In genomic region chr13:113187905-113188595, GRCh38 we compare ENCODE assay signal across 12 cellular contexts. TPM values are rescaled to one million over a fixed set of nuclear protein-coding genes. Genes with fewer than 3 reads are reported as not detected.
A peak's percentile ranks its signal among the peaks of the same experiment; 100 is the strongest.
DNase-seq lines count a peak whose midpoint lies in the region; ATAC-seq, FAIRE-seq and TF ChIP-seq lines count a peak whose summit lies in the region.
"Had no signal": no experiment of that assay in that cellular context is flagged by ENCODE, and none has a peak within 500 bp of the region (broad histone marks: within the 10 kb centered on the region; RNA-seq: fewer than 3 reads in every experiment).

No MANE protein-coding gene starts in this region.

- H3K27ac Mint-ChIP-seq in natural killer cell, result peak overlapping the region in 1 of 2 donors; percentile 99
- H3K27ac Mint-ChIP-seq in natural killer cell treated with Interleukin-12 subunit alpha and Interleukin-12 subunit beta and Interleukin-15 and Interleukin-18, amount 100 ng/mL, for 72 hours, result peak overlapping the region in 1 of 2 donors; percentile 68
- H3K27ac Mint-ChIP-seq in naive thymus-derived CD4-positive, alpha-beta T cell, result peak overlapping the region in 3 of 9 donors; percentile 20 to 94 (median 52)
- H3K27ac Mint-ChIP-seq: mesothelial cell of epicardium had no signal

- no peaks in the 10 kb centered on the region for H3K9me3 ChIP-seq in RWPE2 (ENCODE audit: severe bottlenecking)
- no peaks in the 10 kb centered on the region for H3K9me3 ChIP-seq in naive thymus-derived CD4-positive, alpha-beta T cell (ENCODE audit: control insufficient read depth in 2 of 3, low read length in 3 of 3)
- no peaks in the 10 kb centered on the region for H3K9me3 ChIP-seq in prostate gland

- WGBS in prostate gland, result 88% methylated on average over 21 of the region's 21 CpGs

- CTCF ChIA-PET in naive thymus-derived CD4-positive, alpha-beta T cell (lab: Charles Lee), result interaction anchor here (0.5 kb wide), 1 partner anchor 201 kb away, joined by 3 read pairs; no protein-coding TSS in a partner anchor

- peaks cover 0 to 2% of the 10 kb centered on the region in 2 donors for H3K27me3 Mint-ChIP-seq in natural killer cell (ENCODE audit: low read depth in 2 of 2)
- no peaks in the 10 kb centered on the region for H3K27me3 Mint-ChIP-seq in natural killer cell treated with Interleukin-12 subunit alpha and Interleukin-12 subunit beta and Interleukin-15 and Interleukin-18, amount 100 ng/mL, for 72 hours
- H3K27me3 Mint-ChIP-seq in naive thymus-derived CD4-positive, alpha-beta T cell, result no peaks in the 10 kb centered on the region

- H3K36me3 ChIP-seq in RWPE2 (ENCODE audit: low read depth) (peaks cover 89% of the 10 kb centered on the region), prostate gland (no peaks in the 10 kb centered on the region)
- peaks cover 5 to 47% (median 7%) of the 10 kb centered on the region in 3 experiments for H3K36me3 ChIP-seq in naive thymus-derived CD4-positive, alpha-beta T cell (ENCODE audit: control insufficient read depth in 2 of 3, insufficient read depth in 3 of 3, low read length in 3 of 3)

- no peak for TF ChIP-seq POLR2A in prostate gland (IDR thresholded peaks at IDR 0.05)

- peak overlapping the region; percentile 78 for H3K27ac ChIP-seq in RWPE2 (ENCODE audit: poor library complexity, severe bottlenecking)
- no peak overlapping the region for H3K27ac ChIP-seq in naive thymus-derived CD4-positive, alpha-beta T cell (ENCODE audit: low read depth, low read length)
- H3K27ac ChIP-seq in prostate gland, result no peak overlapping the region

- no peaks in the 10 kb centered on the region for H3K9me3 Mint-ChIP-seq in natural killer cell
- no peaks in the 10 kb centered on the region for H3K9me3 Mint-ChIP-seq in natural killer cell treated with Interleukin-12 subunit alpha and Interleukin-12 subunit beta and Interleukin-15 and Interleukin-18, amount 100 ng/mL, for 72 hours
- no peaks in the 10 kb centered on the region for H3K9me3 Mint-ChIP-seq in naive thymus-derived CD4-positive, alpha-beta T cell
- H3K9me3 Mint-ChIP-seq: mesothelial cell of epicardium had no signal

- H3K27me3 ChIP-seq in RWPE2 (ENCODE audit: insufficient read depth, poor library complexity, severe bottlenecking) (no peaks in the 10 kb centered on the region), prostate gland (replicated peaks; ENCODE audit: insufficient read depth) (no peaks in the 10 kb centered on the region)
- H3K27me3 ChIP-seq in naive thymus-derived CD4-positive, alpha-beta T cell (ENCODE audit: control insufficient read depth in 2 of 2, insufficient read depth in 2 of 2, low read length in 2 of 2), result no peaks in the 10 kb centered on the region

- H3K4me3 Mint-ChIP-seq in natural killer cell, result peak overlapping the region; percentile 59
- H3K4me3 Mint-ChIP-seq in natural killer cell treated with Interleukin-12 subunit alpha and Interleukin-12 subunit beta and Interleukin-15 and Interleukin-18, amount 100 ng/mL, for 72 hours, result no peak overlapping the region
- no peak overlapping the region for H3K4me3 Mint-ChIP-seq in naive thymus-derived CD4-positive, alpha-beta T cell
- H3K4me3 Mint-ChIP-seq: mesothelial cell of epicardium had no signal

- H3K4me1 Mint-ChIP-seq in natural killer cell, result peaks cover 45 to 57% of the 10 kb centered on the region in 2 donors
- peaks cover 46 to 48% of the 10 kb centered on the region in 2 donors for H3K4me1 Mint-ChIP-seq in natural killer cell treated with Interleukin-12 subunit alpha and Interleukin-12 subunit beta and Interleukin-15 and Interleukin-18, amount 100 ng/mL, for 72 hours (ENCODE audit: low read depth in 2 of 2)
- H3K4me1 Mint-ChIP-seq in naive thymus-derived CD4-positive, alpha-beta T cell, result peaks cover 13 to 39% (median 14%) of the 10 kb centered on the region in 7 donors
- H3K4me1 Mint-ChIP-seq: mesothelial cell of epicardium had no signal

- intact Hi-C loops in natural killer cell (cut with micrococcal nuclease) (loop anchor here (2.0 to 10.0 kb wide), 4 partner anchors 21 to 687 kb away; partner anchors contain the start of genes CUL4A, LAMP1 and PCID2), prostate gland (cut with DNase I) (no loop called here)
- intact Hi-C loops in naive thymus-derived CD4-positive, alpha-beta T cell (cut with micrococcal nuclease), result no loop called here

- POLR2A ChIA-PET in naive thymus-derived CD4-positive, alpha-beta T cell (lab: Charles Lee), result interaction anchor here (0.6 to 1.8 kb wide), 3 partner anchors 9 to 65 kb away, joined by 3 to 6 read pairs (median 3); no protein-coding TSS in a partner anchor

- H3K4me3 ChIP-seq in RWPE2 (ENCODE audit: severe bottlenecking), result no peak overlapping the region
- no peak overlapping the region for H3K4me3 ChIP-seq in naive thymus-derived CD4-positive, alpha-beta T cell (ENCODE audit: low read length)
- H3K4me3 ChIP-seq in prostate gland, result no peak overlapping the region

- no peak for TF ChIP-seq CTCF in natural killer cell (IDR thresholded peaks at IDR 0.05)
- TF ChIP-seq CTCF in RWPE2 (IDR thresholded peaks at IDR 0.05; ENCODE audit: poor library complexity, severe bottlenecking), result no peak
- TF ChIP-seq CTCF in prostate gland (IDR thresholded peaks at IDR 0.05), result no peak

- no peak for ATAC-seq in natural killer cell
- no peak for ATAC-seq in natural killer cell treated with Interleukin-12 subunit alpha and Interleukin-12 subunit beta and Interleukin-15 and Interleukin-18, amount 100 ng/mL, for 72 hours
- no peak for ATAC-seq in RWPE2 (ENCODE audit: low read depth)
- no peak for ATAC-seq in naive thymus-derived CD4-positive, alpha-beta T cell

- FAIRE-seq in urothelium cell line (lab: Jason Lieb, UNC), result peak; percentile 44

- DNase-seq in natural killer cell (no peak), RWPE2 (ENCODE audit: low spot score) (no peak), fibroblast of gingiva (ENCODE audit: low read depth) (peak; percentile 67), urothelium cell line (ENCODE audit: low spot score) (no peak), amygdala (lab: John Stamatoyannopoulos, UW) (no peak), prostate gland (ENCODE audit: low spot score) (no peak)
- DNase-seq in natural killer cell treated with Interleukin-12 subunit alpha and Interleukin-12 subunit beta and Interleukin-15 and Interleukin-18, amount 100 ng/mL, for 72 hours (ENCODE audit: low spot score), result no peak
- no peak for DNase-seq in naive thymus-derived CD4-positive, alpha-beta T cell
- DNase-seq: NCI-H1105 treated with DMSO at 0.1 percent for 48 hours had no signal

- H3K4me1 ChIP-seq in RWPE2 (ENCODE audit: insufficient read depth, poor library complexity, severe bottlenecking) (peaks cover 20% of the 10 kb centered on the region), prostate gland (replicated peaks) (no peaks in the 10 kb centered on the region)
- peaks cover 6 to 43% of the 10 kb centered on the region in 2 donors for H3K4me1 ChIP-seq in naive thymus-derived CD4-positive, alpha-beta T cell (ENCODE audit: control insufficient read depth in 2 of 2, insufficient read depth in 2 of 2, low read length in 2 of 2)

- peaks cover 16% of the 10 kb centered on the region for H3K36me3 Mint-ChIP-seq in natural killer cell
- H3K36me3 Mint-ChIP-seq in natural killer cell treated with Interleukin-12 subunit alpha and Interleukin-12 subunit beta and Interleukin-15 and Interleukin-18, amount 100 ng/mL, for 72 hours, result peaks cover 38% of the 10 kb centered on the region
- H3K36me3 Mint-ChIP-seq in naive thymus-derived CD4-positive, alpha-beta T cell, result peaks cover 12 to 51% (median 34%) of the 10 kb centered on the region in 5 donors

RNA-seq across cellular contexts. Expression of gene PCID2, which starts 20.4 kb away (rescaled TPM):
- total RNA-seq in natural killer cell, result 10 to 100 TPM; 26.4 to 68.9 (median 42.3) TPM
- 10 to 100 TPM; 29.4 to 68.3 TPM for total RNA-seq in natural killer cell treated with Interleukin-12 subunit alpha and Interleukin-12 subunit beta and Interleukin-15 and Interleukin-18, amount 100 ng/mL, for 72 hours
- total RNA-seq in naive thymus-derived CD4-positive, alpha-beta T cell, result 10 to 100 TPM; 44.2 to 83.7 (median 77.1) TPM
- polyA plus RNA-seq in naive thymus-derived CD4-positive, alpha-beta T cell, result 10 to 100 TPM; 62.9 to 84.4 TPM
- 10 to 100 TPM; 47.7 to 48.6 TPM for total RNA-seq in prostate gland

RNA-seq across cellular contexts. Expression of gene CUL4A, which starts 21.4 kb away (rescaled TPM):
- total RNA-seq in natural killer cell, result 10 to 100 TPM; 56.3 to 97.8 (median 97.7) TPM
- total RNA-seq in natural killer cell treated with Interleukin-12 subunit alpha and Interleukin-12 subunit beta and Interleukin-15 and Interleukin-18, amount 100 ng/mL, for 72 hours, result 10 to 100 TPM; 51.4 to 86.2 TPM
- 10 to 100 TPM; 69.2 to 94.7 (median 82.3) TPM for total RNA-seq in naive thymus-derived CD4-positive, alpha-beta T cell
- polyA plus RNA-seq in naive thymus-derived CD4-positive, alpha-beta T cell, result 10 to 100 TPM; 35.0 to 61.2 TPM
- total RNA-seq in prostate gland, result 100 to 1,000 TPM; 103 to 185 TPM

RNA-seq across cellular contexts. Expression of gene PROZ, which starts 29.6 kb away (rescaled TPM):
- under 1 TPM in 1 of 3 donors, not detected in 2; 0.82 TPM for total RNA-seq in natural killer cell
- total RNA-seq in natural killer cell treated with Interleukin-12 subunit alpha and Interleukin-12 subunit beta and Interleukin-15 and Interleukin-18, amount 100 ng/mL, for 72 hours, result not detected
- under 1 TPM in 1 of 5 experiments, not detected in 4; 0.24 TPM for total RNA-seq in naive thymus-derived CD4-positive, alpha-beta T cell
- not detected for polyA plus RNA-seq in naive thymus-derived CD4-positive, alpha-beta T cell
- not detected for total RNA-seq in prostate gland
- total RNA-seq: HT1080; mesothelial cell of epicardium; T-helper 1 cell treated with Interleukin-12 subunit alpha and Interleukin-12 subunit beta and Interleukin-4 antibody, amounts not matched to agents 30 ng/mL and 1 ng/mL, for 36 hours had no signal
